In the genomic region with DNA sequence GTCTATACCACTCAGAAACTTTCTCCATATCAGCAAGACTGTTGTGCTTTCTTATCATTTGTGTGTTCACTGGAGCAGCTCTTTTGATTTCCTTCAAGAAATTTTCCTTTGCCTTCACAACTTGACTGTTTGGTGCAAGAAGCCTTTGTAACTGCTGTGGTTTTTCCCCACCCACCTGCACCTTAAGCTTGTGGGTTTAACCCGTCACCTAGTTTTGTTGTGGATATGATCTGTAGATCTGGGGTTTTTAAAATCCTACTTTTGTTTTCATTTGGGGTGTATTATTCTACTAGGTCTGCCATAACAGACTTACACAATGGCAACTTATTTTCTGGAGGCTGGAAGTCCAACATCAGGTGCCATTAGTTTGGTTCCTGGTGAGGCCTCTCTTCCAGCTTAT, we compare ENCODE assay signal across 13 cellular contexts. TPM values are rescaled to one million over a fixed set of nuclear protein-coding genes. Genes with fewer than 3 reads are reported as not detected.
DNase-seq lines count a peak whose midpoint lies in the region; ATAC-seq and TF ChIP-seq lines count a peak whose summit lies in the region.
"Had no signal": no experiment of that assay in that cellular context is flagged by ENCODE, and none has a peak within 500 bp of the region (broad histone marks: within the 10 kb centered on the region; RNA-seq: fewer than 3 reads in every experiment).

No MANE protein-coding gene starts in this region.

- intact Hi-C loops in activated naive CD4-positive, alpha-beta T cell treated with anti-CD3 and anti-CD28 coated beads for 36 hours (cut with micrococcal nuclease) = loop anchor here (1.0 kb wide), 2 partner anchors 41 to 52 kb away; no protein-coding TSS in a partner anchor
- intact Hi-C loops in lower lobe of right lung (cut with DNase I) = no loop called here

- H3K36me3 ChIP-seq in CD4-positive, CD25-positive, alpha-beta regulatory T cell (ENCODE audit: control insufficient read depth, insufficient read depth, low read length) = no peaks in the 10 kb centered on the region
- H3K36me3 ChIP-seq in lower lobe of right lung = no peaks in the 10 kb centered on the region
- H3K36me3 ChIP-seq: SJSA1 had no signal

- no peak for TF ChIP-seq CTCF in lower lobe of right lung (IDR thresholded peaks at IDR 0.05)

- no peaks in the 10 kb centered on the region for H3K27me3 ChIP-seq in CD4-positive, CD25-positive, alpha-beta regulatory T cell (ENCODE audit: control insufficient read depth, insufficient read depth, low read length)
- no peaks in the 10 kb centered on the region for H3K27me3 ChIP-seq in lower lobe of right lung (ENCODE audit: low read depth)
- H3K27me3 ChIP-seq: SJSA1 had no signal

- DNase-seq in CD4-positive, CD25-positive, alpha-beta regulatory T cell = peak in 2 of 3 donors; percentile 22 to 84
- DNase-seq in T-helper 17 cell (no peak), kidney tubule cell (ENCODE audit: low spot score) (no peak), lower lobe of right lung (no peak)
- DNase-seq in activated naive CD4-positive, alpha-beta T cell treated with anti-CD3 and anti-CD28 coated beads for 36 hours = peak; percentile 87
- DNase-seq in stimulated activated CD4-positive, alpha-beta T cell treated with anti-CD3 and anti-CD28 coated beads, Interleukin-4, amount 100 ng/mL, for 24 hours = peak; percentile 80
- DNase-seq: DMS53, mammary epithelial cell, NCI-H1417 treated with DMSO at 0.1 percent for 48 hours had no signal

- peaks cover 10% of the 10 kb centered on the region for H3K4me1 ChIP-seq in CD4-positive, CD25-positive, alpha-beta regulatory T cell (ENCODE audit: control insufficient read depth, insufficient read depth, low read length, poor library complexity, severe bottlenecking)
- H3K4me1 ChIP-seq in lower lobe of right lung = no peaks in the 10 kb centered on the region
- H3K4me1 ChIP-seq: SJSA1 had no signal

- H3K27ac ChIP-seq in CD4-positive, CD25-positive, alpha-beta regulatory T cell (ENCODE audit: insufficient read depth, low read length, poor library complexity, severe bottlenecking) = no peak overlapping the region
- no peak overlapping the region for H3K27ac ChIP-seq in lower lobe of right lung
- H3K27ac ChIP-seq: SJSA1 had no signal

- peaks cover 1 to 12% (median 6%) of the 10 kb centered on the region in 7 donors for H3K9me3 Mint-ChIP-seq in CD4-positive, CD25-positive, alpha-beta regulatory T cell
- no peaks in the 10 kb centered on the region for H3K9me3 Mint-ChIP-seq in activated naive CD4-positive, alpha-beta T cell treated with anti-CD3 and anti-CD28 coated beads for 36 hours

- H3K9me3 ChIP-seq in CD4-positive, CD25-positive, alpha-beta regulatory T cell (ENCODE audit: control insufficient read depth in 2 of 2, low read length in 2 of 2) = peaks cover 0 to 2% of the 10 kb centered on the region in 2 experiments
- no peaks in the 10 kb centered on the region for H3K9me3 ChIP-seq in T-helper 17 cell (ENCODE audit: control insufficient read depth, low read length, poor library complexity, severe bottlenecking)
- H3K9me3 ChIP-seq in lower lobe of right lung = no peaks in the 10 kb centered on the region

- peak overlapping the region; percentile 18 to 79 (median 64) for H3K4me3 Mint-ChIP-seq in CD4-positive, CD25-positive, alpha-beta regulatory T cell
- H3K4me3 Mint-ChIP-seq in T-helper 17 cell = peak overlapping the region; percentile 69
- no peak overlapping the region for H3K4me3 Mint-ChIP-seq in activated naive CD4-positive, alpha-beta T cell treated with anti-CD3 and anti-CD28 coated beads for 36 hours

- H3K27me3 Mint-ChIP-seq in CD4-positive, CD25-positive, alpha-beta regulatory T cell = peaks cover 15% of the 10 kb centered on the region
- no peaks in the 10 kb centered on the region for H3K27me3 Mint-ChIP-seq in T-helper 17 cell
- no peaks in the 10 kb centered on the region for H3K27me3 Mint-ChIP-seq in activated naive CD4-positive, alpha-beta T cell treated with anti-CD3 and anti-CD28 coated beads for 36 hours (ENCODE audit: low read depth)

- peak overlapping the region; percentile 74 to 89 (median 80) for H3K27ac Mint-ChIP-seq in CD4-positive, CD25-positive, alpha-beta regulatory T cell
- H3K27ac Mint-ChIP-seq in T-helper 17 cell = peak overlapping the region; percentile 22
- peak overlapping the region; percentile 69 for H3K27ac Mint-ChIP-seq in activated naive CD4-positive, alpha-beta T cell treated with anti-CD3 and anti-CD28 coated beads for 36 hours

- H3K4me1 Mint-ChIP-seq in CD4-positive, CD25-positive, alpha-beta regulatory T cell = peaks cover 12 to 27% (median 15%) of the 10 kb centered on the region in 4 donors
- peaks cover 7% of the 10 kb centered on the region for H3K4me1 Mint-ChIP-seq in T-helper 17 cell
- H3K4me1 Mint-ChIP-seq in activated naive CD4-positive, alpha-beta T cell treated with anti-CD3 and anti-CD28 coated beads for 36 hours (ENCODE audit: low read depth) = peaks cover 36% of the 10 kb centered on the region

- CTCF ChIA-PET in activated naive CD4-positive, alpha-beta T cell treated with anti-CD3 and anti-CD28 coated beads for 36 hours (lab: Charles Lee) = interaction anchor here (0.6 to 2.7 kb wide), 11 partner anchors 13 to 593 kb away, joined by 3 to 19 read pairs (median 4); no protein-coding TSS in a partner anchor

- no peaks in the 10 kb centered on the region for H3K36me3 Mint-ChIP-seq in CD4-positive, CD25-positive, alpha-beta regulatory T cell
- peaks cover 4% of the 10 kb centered on the region for H3K36me3 Mint-ChIP-seq in T-helper 17 cell (ENCODE audit: low read depth)
- no peaks in the 10 kb centered on the region for H3K36me3 Mint-ChIP-seq in activated naive CD4-positive, alpha-beta T cell treated with anti-CD3 and anti-CD28 coated beads for 36 hours (ENCODE audit: low read depth)

- peak overlapping the region; percentile 31 for H3K4me3 ChIP-seq in CD4-positive, CD25-positive, alpha-beta regulatory T cell (ENCODE audit: low read depth, low read length)
- no peak overlapping the region for H3K4me3 ChIP-seq in lower lobe of right lung
- H3K4me3 ChIP-seq: SJSA1 had no signal

- ATAC-seq in CD4-positive, CD25-positive, alpha-beta regulatory T cell (ENCODE audit: low read depth in 2 of 2) = peak in 1 of 2 donors; percentile 44
- ATAC-seq in T-helper 17 cell (peak; percentile 83), GM21515 (IDR thresholded peaks at IDR 0.05; ENCODE audit: unreplicated experiment) (no peak), lower lobe of right lung (no peak), HG03439 (IDR thresholded peaks at IDR 0.05; ENCODE audit: unreplicated experiment) (no peak)
- ATAC-seq: HCT116 had no signal

RNA-seq across cellular contexts. Expression of a gene that starts 30.5 kb away (rescaled TPM):
- not detected for total RNA-seq in CD4-positive, CD25-positive, alpha-beta regulatory T cell
- not detected for polyA plus RNA-seq in CD4-positive, CD25-positive, alpha-beta regulatory T cell
- total RNA-seq in T-helper 17 cell = not detected
- total RNA-seq in activated naive CD4-positive, alpha-beta T cell treated with anti-CD3 and anti-CD28 coated beads for 36 hours = under 1 TPM; 0.55 to 0.57 TPM
- 12.0 TPM for total RNA-seq in lower lobe of right lung

Comparison
In these comparisons a context has a peak if more than half of its experiments do, and no peak if none do; other contexts are left out.
1. DNase-seq: peak in CD4-positive, CD25-positive, alpha-beta regulatory T cell (2 of 3), activated naive CD4-positive, alpha-beta T cell treated with anti-CD3 and anti-CD28 coated beads for 36 hours (single experiment) and stimulated activated CD4-positive, alpha-beta T cell treated with anti-CD3 and anti-CD28 coated beads, Interleukin-4, amount 100 ng/mL, for 24 hours (single experiment); none in T-helper 17 cell (0 of 3), kidney tubule cell (single experiment) and lower lobe of right lung (single experiment).
2. H3K27ac Mint-ChIP-seq: peak in every context shown above with its lines; median percentile 80 in CD4-positive, CD25-positive, alpha-beta regulatory T cell; 69 in activated naive CD4-positive, alpha-beta T cell treated with anti-CD3 and anti-CD28 coated beads for 36 hours; 22 in T-helper 17 cell.